In genomic region chr1:66919828-66920227, GRCh38 we compare ENCODE assay signal across 28 cellular contexts.
"Had no signal": no experiment of that assay in that cellular context is flagged by ENCODE, and none has a peak within 500 bp of the region (broad histone marks: within the 10 kb centered on the region; RNA-seq: fewer than 3 reads in every experiment).

No MANE protein-coding gene starts in this region.

- H3K9me3 Mint-ChIP-seq: stimulated activated effector memory CD8-positive, alpha-beta T cell treated with anti-CD3 and anti-CD28 coated beads, Interleukin-12 subunit alpha, Interleukin-12 subunit beta, amount 100 ng/mL, for 72 hours; type B pancreatic cell had no signal

- H3K4me3 ChIP-seq: neural progenitor cell, ovary, psoas muscle, right lobe of liver, sigmoid colon, stomach, thoracic aorta, thyroid gland, tibial nerve, upper lobe of right lung, uterus had no signal

- H3K9me3 ChIP-seq: ovary, psoas muscle, right lobe of liver, sigmoid colon, stomach, thoracic aorta, thyroid gland, tibial nerve, upper lobe of right lung, uterus had no signal

- H3K27ac ChIP-seq: neural progenitor cell, ovary, parathyroid adenoma, psoas muscle, right lobe of liver, sigmoid colon, stomach, thoracic aorta, thyroid gland, tibial nerve, upper lobe of right lung, uterus had no signal

- ATAC-seq: natural killer cell; psoas muscle; right cardiac atrium; right lobe of liver; stimulated activated effector memory CD8-positive, alpha-beta T cell treated with anti-CD3 and anti-CD28 coated beads, Interleukin-12 subunit alpha, Interleukin-12 subunit beta, amount 100 ng/mL, for 72 hours; stimulated activated naive B cell treated with anti-CD40 and anti-IgM and Interleukin-4, amounts not matched to agents 10 μg/mL and 1 μg/mL and 100 μg/mL, for 72 hours; upper lobe of right lung had no signal

- DNase-seq: natural killer cell; occipital lobe; ovary; posterior cingulate gyrus; psoas muscle; right cardiac atrium; right lobe of liver; sigmoid colon; small intestine; stimulated activated CD4-positive, alpha-beta T cell treated with anti-CD3 and anti-CD28 coated beads, Interleukin-15, amount 100 ng/mL, for 24 hours; stimulated activated CD4-positive, alpha-beta T cell treated with anti-CD3 and anti-CD28 coated beads, Interleukin-2, amount 100 ng/mL, for 24 hours; stimulated activated CD4-positive, alpha-beta T cell treated with anti-CD3 and anti-CD28 coated beads, Interleukin-2, amount 100 ng/mL, for 48 hours; stimulated activated CD4-positive, alpha-beta T cell treated with anti-CD3 and anti-CD28 coated beads, Interleukin-4, amount 100 ng/mL, for 24 hours; stimulated activated naive B cell treated with anti-CD40 and anti-IgM and Interleukin-4, amounts not matched to agents 10 μg/mL and 1 μg/mL and 100 μg/mL, for 72 hours; stimulated activated naive CD4-positive, alpha-beta T cell treated with Interleukin-2 at 50 U/mL for 16 hours; stomach; thyroid gland; upper lobe of right lung; uterus had no signal

- H3K27ac Mint-ChIP-seq: natural killer cell; nephron; neural progenitor cell; progenitor cell of endocrine pancreas; stimulated activated effector memory CD8-positive, alpha-beta T cell treated with anti-CD3 and anti-CD28 coated beads, Interleukin-12 subunit alpha, Interleukin-12 subunit beta, amount 100 ng/mL, for 72 hours; stimulated activated naive B cell treated with anti-CD40 and anti-IgM and Interleukin-4, amounts not matched to agents 10 μg/mL and 1 μg/mL and 100 μg/mL, for 72 hours; stimulated activated naive CD8-positive, alpha-beta T cell treated with anti-CD3 and anti-CD28 coated beads, Interleukin-15, Interleukin-2, amounts not matched to agents 100 ng/mL and 50 ng/mL, for 24 hours; type B pancreatic cell had no signal

- H3K9ac ChIP-seq: neural progenitor cell, parathyroid adenoma had no signal

- H3K27me3 ChIP-seq: neural progenitor cell, ovary, right lobe of liver, sigmoid colon, stomach, thyroid gland, tibial nerve, upper lobe of right lung, uterus had no signal

- H3K4me2 ChIP-seq: neural progenitor cell had no signal

- H3K4me3 Mint-ChIP-seq: natural killer cell; nephron; neural progenitor cell; stimulated activated effector memory CD8-positive, alpha-beta T cell treated with anti-CD3 and anti-CD28 coated beads, Interleukin-12 subunit alpha, Interleukin-12 subunit beta, amount 100 ng/mL, for 72 hours; stimulated activated naive B cell treated with anti-CD40 and anti-IgM and Interleukin-4, amounts not matched to agents 10 μg/mL and 1 μg/mL and 100 μg/mL, for 72 hours; stimulated activated naive CD8-positive, alpha-beta T cell treated with anti-CD3 and anti-CD28 coated beads, Interleukin-15, Interleukin-2, amounts not matched to agents 100 ng/mL and 50 ng/mL, for 24 hours; type B pancreatic cell had no signal

- H3K36me3 ChIP-seq: ovary, right lobe of liver, sigmoid colon, thoracic aorta, thyroid gland, upper lobe of right lung, uterus had no signal

- H3K27me3 Mint-ChIP-seq: progenitor cell of endocrine pancreas; stimulated activated naive B cell treated with anti-CD40 and anti-IgM and Interleukin-4, amounts not matched to agents 10 μg/mL and 1 μg/mL and 100 μg/mL, for 72 hours; stimulated activated naive CD8-positive, alpha-beta T cell treated with anti-CD3 and anti-CD28 coated beads, Interleukin-15, Interleukin-2, amounts not matched to agents 100 ng/mL and 50 ng/mL, for 24 hours; type B pancreatic cell had no signal

- H3K36me3 Mint-ChIP-seq: natural killer cell had no signal

- H3K4me1 ChIP-seq: parathyroid adenoma, uterus had no signal
